In genomic region chr2:144524190-144524957, GRCh38 we compare ENCODE assay signal across 8 cellular contexts. TPM values are rescaled to one million over a fixed set of nuclear protein-coding genes. Genes with fewer than 3 reads are reported as not detected.
A peak's percentile ranks its signal among the peaks of the same experiment; 100 is the strongest.
DNase-seq lines count a peak whose midpoint lies in the region; ATAC-seq and TF ChIP-seq lines count a peak whose summit lies in the region.

No MANE protein-coding gene starts in this region.

- H3K27me3 Mint-ChIP-seq in activated B cell treated with CpG ODN at 0.5 μM for 24 hours, result no peaks in the 10 kb centered on the region
- H3K27me3 Mint-ChIP-seq in neural progenitor cell (ENCODE audit: insufficient read depth, low read depth), result no peaks in the 10 kb centered on the region

- ATAC-seq in HG03432 (IDR thresholded peaks at IDR 0.05; ENCODE audit: unreplicated experiment) (peak; percentile 37), activated B cell treated with CpG ODN at 0.5 μM for 24 hours (ENCODE audit: low read depth) (peak; percentile 26), foreskin keratinocyte (peak; percentile 33)

- no peaks in the 10 kb centered on the region for H4K20me1 ChIP-seq in neural progenitor cell (ENCODE audit: low read depth)

- peaks cover 93% of the 10 kb centered on the region for H3K27me3 ChIP-seq in foreskin keratinocyte
- no peaks in the 10 kb centered on the region for H3K27me3 ChIP-seq in neural progenitor cell

- H3K36me3 ChIP-seq in neural progenitor cell, result no peaks in the 10 kb centered on the region

- H3K27ac ChIP-seq in foreskin keratinocyte (no peak overlapping the region), neural progenitor cell (peak overlapping the region; percentile 53)

- H3K9ac ChIP-seq in neural progenitor cell, result no peak overlapping the region

- H3K4me1 ChIP-seq in foreskin keratinocyte (no peaks in the 10 kb centered on the region), neural progenitor cell (peaks cover 33% of the 10 kb centered on the region)

- H3K27ac Mint-ChIP-seq in activated B cell treated with CpG ODN at 0.5 μM for 24 hours (peak overlapping the region; percentile 27), neural progenitor cell (peak overlapping the region; percentile 77)

- no peak for TF ChIP-seq CTCF in AG04449 (IDR thresholded peaks at IDR 0.05; ENCODE audit: insufficient read depth, low read length, missing control alignments)
- TF ChIP-seq CTCF in activated B cell treated with CpG ODN at 0.5 μM for 24 hours (IDR thresholded peaks at IDR 0.05), result no peak
- no peak for TF ChIP-seq CTCF in foreskin keratinocyte (conservative IDR thresholded peaks at IDR 0.05)
- TF ChIP-seq CTCF in neural progenitor cell (IDR thresholded peaks at IDR 0.05), result no peak

- DNase-seq in AG04449 (ENCODE audit: low read depth, low spot score), result no peak
- DNase-seq in activated B cell treated with CpG ODN at 0.5 μM for 24 hours, result peak; percentile 34
- no peak for DNase-seq in foreskin keratinocyte
- DNase-seq in neural progenitor cell (ENCODE audit: low spot score), result peak; percentile 88
- no peak for DNase-seq in GF-D8 (lab: John Stamatoyannopoulos, UW)
- DNase-seq in KG1 (lab: John Stamatoyannopoulos, UW), result no peak
- DNase-seq in stimulated activated CD4-positive, alpha-beta T cell treated with anti-CD3 and anti-CD28 coated beads, Interleukin-2, amount 100 ng/mL, for 48 hours, result no peak

- CTCF ChIA-PET in AG04449 (lab: Yijun Ruan, JAX) (interaction anchor here (1.0 kb wide), 1 partner anchor 15 kb away, joined by 3 read pairs; no protein-coding TSS in a partner anchor), activated B cell treated with CpG ODN at 0.5 μM for 24 hours (lab: Charles Lee) (interaction anchor here (0.7 kb wide), 1 partner anchor 58 kb away, joined by 7 read pairs; no protein-coding TSS in a partner anchor)

- H3K79me2 ChIP-seq in neural progenitor cell (ENCODE audit: low read depth), result peaks cover 7% of the 10 kb centered on the region

- H3K4me1 Mint-ChIP-seq in activated B cell treated with CpG ODN at 0.5 μM for 24 hours, result peaks cover 32% of the 10 kb centered on the region
- peaks cover 55% of the 10 kb centered on the region for H3K4me1 Mint-ChIP-seq in neural progenitor cell

- H3K4me3 Mint-ChIP-seq in activated B cell treated with CpG ODN at 0.5 μM for 24 hours (peak overlapping the region; percentile 91), neural progenitor cell (peak overlapping the region; percentile 86)

- no peaks in the 10 kb centered on the region for H3K9me3 ChIP-seq in neural progenitor cell (ENCODE audit: low read depth)

- intact Hi-C loops in activated B cell treated with CpG ODN at 0.5 μM for 24 hours (cut with micrococcal nuclease), result no loop called here

- H3K9me3 Mint-ChIP-seq in activated B cell treated with CpG ODN at 0.5 μM for 24 hours, result no peaks in the 10 kb centered on the region
- H3K9me3 Mint-ChIP-seq in neural progenitor cell, result no peaks in the 10 kb centered on the region

- peaks cover 56% of the 10 kb centered on the region for H3F3A ChIP-seq in neural progenitor cell (ENCODE audit: low read depth)

- no peaks in the 10 kb centered on the region for H3K36me3 Mint-ChIP-seq in activated B cell treated with CpG ODN at 0.5 μM for 24 hours (ENCODE audit: low read depth)
- no peaks in the 10 kb centered on the region for H3K36me3 Mint-ChIP-seq in neural progenitor cell

- H3K4me2 ChIP-seq in neural progenitor cell, result peak overlapping the region; percentile 92

- H3K4me3 ChIP-seq in AG04449 (ENCODE audit: low read depth, low read length) (peak overlapping the region; percentile 63), neural progenitor cell (peak overlapping the region; percentile 64)

- H2AFZ ChIP-seq in neural progenitor cell (replicated peaks), result peak overlapping the region; percentile 34

- POLR2A ChIA-PET in AG04449 (lab: Yijun Ruan, JAX) (interaction anchor here (0.6 to 0.7 kb wide), 2 partner anchors 29 to 1246 kb away, joined by 3 to 4 read pairs; no protein-coding TSS in a partner anchor), activated B cell treated with CpG ODN at 0.5 μM for 24 hours (lab: Charles Lee) (interaction anchor here (0.7 to 1.2 kb wide), 6 partner anchors 37 to 1228 kb away, joined by 3 to 6 read pairs (median 4); no protein-coding TSS in a partner anchor)

RNA-seq across cellular contexts. Expression of gene ZEB2, which starts 4.5 kb away (rescaled TPM):
- 162 and 200 TPM in 2 replicates for total RNA-seq in activated B cell treated with CpG ODN at 0.5 μM for 24 hours
- 0.03 and 0.11 TPM in 2 replicates for total RNA-seq in foreskin keratinocyte
- polyA plus RNA-seq in foreskin keratinocyte, result 0.08 TPM in 2 replicates
- 72.9 and 106 TPM in 2 replicates for total RNA-seq in neural progenitor cell (ENCODE audit: low replicate concordance)

Comparison
In these comparisons a context has a peak if more than half of its experiments do, and no peak if none do; other contexts are left out.
1. DNase-seq: peak in activated B cell treated with CpG ODN at 0.5 μM for 24 hours (single experiment) and neural progenitor cell (single experiment); none in AG04449 (single experiment), foreskin keratinocyte (0 of 2), GF-D8 (single experiment), KG1 (single experiment) and stimulated activated CD4-positive, alpha-beta T cell treated with anti-CD3 and anti-CD28 coated beads, Interleukin-2, amount 100 ng/mL, for 48 hours (0 of 2).
2. RNA of gene ZEB2, which starts 4.5 kb away (total RNA-seq): 162 to 200 TPM in activated B cell treated with CpG ODN at 0.5 μM for 24 hours and 72.9 to 106 TPM in neural progenitor cell; 0.03 to 0.11 TPM in foreskin keratinocyte; every median in the first group is over 10 times any median in the second.
3. Peak in every context shown above with its lines, with median percentiles within 50 percentile points of each other: ATAC-seq.